In genomic region chr19:7647156-7647555, GRCh38 we compare ENCODE assay signal across 28 cellular contexts. TPM values are rescaled to one million over a fixed set of nuclear protein-coding genes. Genes with fewer than 3 reads are reported as not detected.
A peak's percentile ranks its signal among the peaks of the same experiment; 100 is the strongest.
DNase-seq lines count a peak whose midpoint lies in the region; ATAC-seq, FAIRE-seq and TF ChIP-seq lines count a peak whose summit lies in the region.
"Had no signal": no experiment of that assay in that cellular context is flagged by ENCODE, and none has a peak within 500 bp of the region (broad histone marks: within the 10 kb centered on the region; RNA-seq: fewer than 3 reads in every experiment).

No MANE protein-coding gene starts in this region.

- TF ChIP-seq EP300 in K562 (IDR thresholded peaks at IDR 0.05; ENCODE audit: low read length), result no peak

- TF ChIP-seq CTCF in K562 (IDR thresholded peaks at IDR 0.05 in 2 of 3, conservative IDR thresholded peaks at IDR 0.05 in 1 of 3; ENCODE audit: insufficient read depth in 2 of 3, low read depth in 1 of 3, low read length in 3 of 3) (no peak), neutrophil (IDR thresholded peaks at IDR 0.05) (no peak)

- 95% methylated on average over 15 of the region's 26 CpGs for WGBS in K562 (ENCODE audit: insufficient coverage, low coverage, missing lambda C conversion rate)

- FAIRE-seq in K562 (lab: Jason Lieb, UNC), result no peak
- FAIRE-seq: A549, D721Med, GM12891, GM18507, H1 had no signal

- no peak overlapping the region for H2AFZ ChIP-seq in K562 (ENCODE audit: low read depth, low read length)
- H2AFZ ChIP-seq: GM23248 had no signal

- intact Hi-C loops in Right ventricle myocardium inferior (cut with DNase I), result no loop called here
- intact Hi-C loops in left cardiac atrium (cut with DNase I), result no loop called here
- intact Hi-C loops in K562 (cut with micrococcal nuclease), result no loop called here

- CTCF ChIA-PET in K562 (lab: Yijun Ruan, JAX; ENCODE audit: low intra/inter-chr PET ratio), result no interaction called here

- no peaks in the 10 kb centered on the region for H3K79me2 ChIP-seq in K562 (ENCODE audit: control insufficient read depth, insufficient read depth, low read length)

- H3K4me3 ChIP-seq in K562 (no peak overlapping the region), neutrophil (ENCODE audit: low read depth in 1 of 2, low read length in 1 of 2) (no peak overlapping the region)
- H3K4me3 ChIP-seq: A549; BLaER1 treated with 17β-estradiol and CSF1 and Interleukin-3, amounts not matched to agents 10 nM and 100 nM; GM23248 had no signal

- H3K36me3 ChIP-seq in K562 (ENCODE audit: control insufficient read depth, insufficient read depth, low read length) (peaks cover 43% of the 10 kb centered on the region; the same call in 2 of the 3 replicates), neutrophil (peaks cover 61% of the 10 kb centered on the region)
- H3K36me3 ChIP-seq: BE2C had no signal

- DNase-seq in Right ventricle myocardium inferior (ENCODE audit: missing footprints) (peak; percentile 64), left cardiac atrium (no peak), K562 (ENCODE audit: extremely low read depth in 1 of 4, low spot score in 3 of 4) (no peak), left lobe of liver (ENCODE audit: low spot score) (no peak)
- DNase-seq in activated CD4-positive, CD25-positive, alpha-beta regulatory T cell (lab: John Stamatoyannopoulos, UW), result no peak
- DNase-seq: 8988T; ACHN; AML-193; BE2C; CD4-positive, alpha-beta T cell; CD8-positive, alpha-beta memory T cell; DMS 273 treated with DMSO at 0.1 percent for 48 hours; DMS79 treated with DMSO at 0.1 percent for 48 hours; GF-D8; GM23248; HCEC 1CT had no signal

- H3K9me1 ChIP-seq in K562 (ENCODE audit: control insufficient read depth, insufficient read depth, low read length), result no peaks in the 10 kb centered on the region

- H3K4me2 ChIP-seq in K562 (ENCODE audit: insufficient read depth, low read length), result no peak overlapping the region
- H3K4me2 ChIP-seq: A549 had no signal

- ATAC-seq in Right ventricle myocardium inferior, result no peak
- ATAC-seq in left cardiac atrium, result no peak
- ATAC-seq in K562, result no peak
- no peak for ATAC-seq in GM18909 (IDR thresholded peaks at IDR 0.05; ENCODE audit: poor library complexity, unreplicated experiment)
- ATAC-seq in left lobe of liver, result no peak
- ATAC-seq: A549 had no signal

- H3K27me3 ChIP-seq in K562 (ENCODE audit: control insufficient read depth in 2 of 2, insufficient read depth in 2 of 2, low read length in 2 of 2) (no peaks in the 10 kb centered on the region), neutrophil (no peaks in the 10 kb centered on the region)

- H3K4me1 ChIP-seq in K562 (replicated peaks in 1 of 2; ENCODE audit: control insufficient read depth in 2 of 2, insufficient read depth in 2 of 2, low read length in 2 of 2), result peaks cover 0 to 47% of the 10 kb centered on the region in 2 experiments; a peak in 4 of 5 replicates
- peaks cover 40 to 42% of the 10 kb centered on the region in 2 experiments for H3K4me1 ChIP-seq in neutrophil (ENCODE audit: control insufficient read depth in 1 of 2, insufficient read depth in 1 of 2, low read depth in 1 of 2, low read length in 1 of 2)
- H3K4me1 ChIP-seq: A549, BE2C had no signal

- H3K9ac ChIP-seq in K562 (ENCODE audit: insufficient read depth in 1 of 2, low read depth in 2 of 2, low read length in 2 of 2), result no peak overlapping the region
- H3K9ac ChIP-seq: GM23248 had no signal

- H3K27ac ChIP-seq in K562 (ENCODE audit: extremely low read depth, low read depth, low read length) (no peak overlapping the region), neutrophil (peak overlapping the region; percentile 78)
- H3K27ac ChIP-seq: A549, GM23248 had no signal

- H3K9me3 ChIP-seq in K562 (replicated peaks; ENCODE audit: control insufficient read depth, insufficient read depth, low read depth, low read length) (no peaks in the 10 kb centered on the region), neutrophil (no peaks in the 10 kb centered on the region)
- H3K9me3 ChIP-seq: A549, BE2C had no signal

- TF ChIP-seq RAD21 in K562 (CRISPR knock-in tag; conservative IDR thresholded peaks at IDR 0.05 in 1 of 2, IDR thresholded peaks at IDR 0.05 in 1 of 2), result no peak

- POLR2A ChIA-PET in K562 (lab: Yijun Ruan, JAX), result interaction anchor here (0.6 to 2.9 kb wide), 2 partner anchors 9 to 44 kb away, joined by 4 to 18 read pairs; partner anchors contain the start of gene STXBP2

- in situ Hi-C loops in K562 (cut with MboI), result no loop called here

- H4K20me1 ChIP-seq in K562 (replicated peaks; ENCODE audit: control insufficient read depth, insufficient read depth, low read length), result peaks cover 7% of the 10 kb centered on the region

- TF ChIP-seq POLR2A in K562 (conservative IDR thresholded peaks at IDR 0.05), result no peak

- no TSS peak for BruUV-seq in K562 (replicated peaks; lab: Mats Ljungman, UMichigan)

RNA-seq across cellular contexts. Expression of gene STXBP2, which starts 10.2 kb away (rescaled TPM):
- 8.4 TPM for total RNA-seq in Right ventricle myocardium inferior
- 10 to 100 TPM; 13.5 to 18.2 TPM for total RNA-seq in left cardiac atrium
- 1,097 and 1,923 TPM in 2 replicates for total RNA-seq in K562 (2011; cell fraction: chromatin; rRNA removed; ENCODE audit: low replicate concordance)
- total RNA-seq in K562 (2011; cell fraction: nucleolus; rRNA removed), result 928 and 1,024 TPM in 2 replicates
- total RNA-seq in K562 (2011; cell fraction: nucleoplasm; rRNA removed), result 1,126 and 1,380 TPM in 2 replicates
- 79.9 and 96.0 TPM in 2 replicates for total RNA-seq in K562 (2014; rRNA removed)
- total RNA-seq in K562 (2014; rRNA removed; fragmentation: Illumina TruSeq; extraction: Trizol), result 29.8 and 31.6 TPM in 2 replicates
- 37.6 and 38.4 TPM in 2 replicates for total RNA-seq in K562 (2015; rRNA removed; fragmentation: Illumina TruSeq; extraction: Trizol)
- 136 and 163 TPM in 2 replicates for total RNA-seq in K562 (2021)
- polyA plus RNA-seq in K562 (2011; rRNA removed), result 141 and 157 TPM in 2 replicates
- polyA plus RNA-seq in K562 (2011; cell fraction: cytosol; rRNA removed), result 143 and 228 TPM in 2 replicates
- 689 and 874 TPM in 2 replicates for polyA plus RNA-seq in K562 (2011; cell fraction: nucleus; rRNA removed)
- 178 and 291 TPM in 2 replicates for polyA plus RNA-seq in K562 (2012)
- 71.3 and 102 TPM in 2 replicates for polyA plus RNA-seq in K562 (2014; fragmentation: Illumina TruSeq; extraction: Trizol)
- 1 to 10 TPM; 2.5 to 9.1 TPM for polyA plus RNA-seq in K562 (2014; fragmentation: Nextera tagmentation; extraction: Ambion mirVana)
- 142 and 145 TPM in 2 replicates for polyA plus RNA-seq in K562 (2014; rRNA removed)
- polyA minus RNA-seq in K562 (2011; rRNA and poly(A)+ RNA removed), result 674 and 952 TPM in 2 replicates
- 134 and 138 TPM in 2 replicates for polyA minus RNA-seq in K562 (2011; cell fraction: cytosol; rRNA and poly(A)+ RNA removed)
- 244 and 299 TPM in 2 replicates for polyA minus RNA-seq in K562 (2011; cell fraction: nucleus; rRNA and poly(A)+ RNA removed)
- 48.0 TPM for total RNA-seq in left lobe of liver

RNA-seq across cellular contexts. Expression of gene PCP2, which starts 13.6 kb away (rescaled TPM):
- total RNA-seq in Right ventricle myocardium inferior, result 6.6 TPM
- total RNA-seq in left cardiac atrium, result not detected
- 1.8 TPM in 1 of 2 replicates, not detected in the other for total RNA-seq in K562 (2011; cell fraction: chromatin; rRNA removed; ENCODE audit: low replicate concordance)
- total RNA-seq in K562 (2011; cell fraction: nucleolus; rRNA removed), result 0.53 and 1.2 TPM in 2 replicates
- 0.59 and 1.8 TPM in 2 replicates for total RNA-seq in K562 (2011; cell fraction: nucleoplasm; rRNA removed)
- total RNA-seq in K562 (2014; rRNA removed), result 0.73 and 1.5 TPM in 2 replicates
- total RNA-seq in K562 (2014; rRNA removed; fragmentation: Illumina TruSeq; extraction: Trizol), result 0.25 TPM in 1 of 2 replicates, not detected in the other
- total RNA-seq in K562 (2015; rRNA removed; fragmentation: Illumina TruSeq; extraction: Trizol), result 0.23 TPM in 1 of 2 replicates, not detected in the other
- 0.96 and 1.3 TPM in 2 replicates for total RNA-seq in K562 (2021)
- 0.17 and 0.47 TPM in 2 replicates for polyA plus RNA-seq in K562 (2011; rRNA removed)
- 0.49 and 0.79 TPM in 2 replicates for polyA plus RNA-seq in K562 (2011; cell fraction: cytosol; rRNA removed)
- 2.3 and 6.4 TPM in 2 replicates for polyA plus RNA-seq in K562 (2011; cell fraction: nucleus; rRNA removed)
- polyA plus RNA-seq in K562 (2012), result 1.7 and 3.8 TPM in 2 replicates
- 0.90 TPM in 1 of 2 replicates, not detected in the other for polyA plus RNA-seq in K562 (2014; fragmentation: Illumina TruSeq; extraction: Trizol)
- under 1 TPM in 1 of 2 experiments, not detected in 1; 0.22 TPM for polyA plus RNA-seq in K562 (2014; fragmentation: Nextera tagmentation; extraction: Ambion mirVana)
- 1.3 and 1.6 TPM in 2 replicates for polyA plus RNA-seq in K562 (2014; rRNA removed)
- not detected in 2 replicates for polyA minus RNA-seq in K562 (2011; rRNA and poly(A)+ RNA removed)
- polyA minus RNA-seq in K562 (2011; cell fraction: cytosol; rRNA and poly(A)+ RNA removed), result not detected in 2 replicates
- polyA minus RNA-seq in K562 (2011; cell fraction: nucleus; rRNA and poly(A)+ RNA removed), result not detected in 2 replicates
- total RNA-seq in left lobe of liver, result 1.7 TPM
- total RNA-seq: Daoy, G401, GM23248, H1, H7 had no signal
- polyA plus RNA-seq: CD14-positive monocyte; CD8-positive, alpha-beta memory T cell; GM23248; H1 had no signal

RNA-seq across cellular contexts. Expression of gene PET100, which starts 17.6 kb away (rescaled TPM):
- total RNA-seq in Right ventricle myocardium inferior, result 205 TPM
- 100 to 1,000 TPM; 150 to 152 TPM for total RNA-seq in left cardiac atrium
- 38.1 and 46.0 TPM in 2 replicates for total RNA-seq in K562 (2011; cell fraction: chromatin; rRNA removed; ENCODE audit: low replicate concordance)
- total RNA-seq in K562 (2011; cell fraction: nucleolus; rRNA removed), result 31.5 and 34.5 TPM in 2 replicates
- total RNA-seq in K562 (2011; cell fraction: nucleoplasm; rRNA removed), result 43.6 and 52.8 TPM in 2 replicates
- 59.9 and 62.3 TPM in 2 replicates for total RNA-seq in K562 (2014; rRNA removed)
- 116 and 120 TPM in 2 replicates for total RNA-seq in K562 (2014; rRNA removed; fragmentation: Illumina TruSeq; extraction: Trizol)
- 82.1 and 93.7 TPM in 2 replicates for total RNA-seq in K562 (2015; rRNA removed; fragmentation: Illumina TruSeq; extraction: Trizol)
- total RNA-seq in K562 (2021), result 147 and 160 TPM in 2 replicates
- polyA plus RNA-seq in K562 (2011; rRNA removed), result 51.1 and 72.3 TPM in 2 replicates
- polyA plus RNA-seq in K562 (2011; cell fraction: cytosol; rRNA removed), result 21.3 and 27.3 TPM in 2 replicates
- 33.8 and 34.8 TPM in 2 replicates for polyA plus RNA-seq in K562 (2011; cell fraction: nucleus; rRNA removed)
- 68.4 and 184 TPM in 2 replicates for polyA plus RNA-seq in K562 (2012)
- polyA plus RNA-seq in K562 (2014; fragmentation: Illumina TruSeq; extraction: Trizol), result 77.2 and 79.8 TPM in 2 replicates
- 100 to 1,000 TPM; 322 to 351 TPM for polyA plus RNA-seq in K562 (2014; fragmentation: Nextera tagmentation; extraction: Ambion mirVana)
- polyA plus RNA-seq in K562 (2014; rRNA removed), result 98.3 and 111 TPM in 2 replicates
- polyA minus RNA-seq in K562 (2011; rRNA and poly(A)+ RNA removed), result 14.1 and 14.8 TPM in 2 replicates
- 8.8 and 9.0 TPM in 2 replicates for polyA minus RNA-seq in K562 (2011; cell fraction: cytosol; rRNA and poly(A)+ RNA removed)
- polyA minus RNA-seq in K562 (2011; cell fraction: nucleus; rRNA and poly(A)+ RNA removed), result 4.7 and 15.7 TPM in 2 replicates
- total RNA-seq in left lobe of liver, result 75.6 TPM

RNA-seq across cellular contexts. Expression of gene XAB2, which starts 17.8 kb away (rescaled TPM):
- total RNA-seq in Right ventricle myocardium inferior (25.3 TPM), left cardiac atrium (10 to 100 TPM; 18.1 to 24.1 TPM), K562 (2014; rRNA removed) (43.7 and 54.6 TPM in 2 replicates), K562 (2014; rRNA removed; fragmentation: Illumina TruSeq; extraction: Trizol) (5.6 and 7.6 TPM in 2 replicates), K562 (2015; rRNA removed; fragmentation: Illumina TruSeq; extraction: Trizol) (22.0 and 24.3 TPM in 2 replicates), K562 (2021) (58.3 and 58.7 TPM in 2 replicates), left lobe of liver (21.2 TPM)
- total RNA-seq in K562 (2011; cell fraction: chromatin; rRNA removed; ENCODE audit: low replicate concordance), result 26.2 and 87.7 TPM in 2 replicates
- 82.9 and 84.2 TPM in 2 replicates for total RNA-seq in K562 (2011; cell fraction: nucleolus; rRNA removed)
- total RNA-seq in K562 (2011; cell fraction: nucleoplasm; rRNA removed), result 36.0 and 40.3 TPM in 2 replicates
- polyA plus RNA-seq in K562 (2011; rRNA removed) (19.1 and 36.3 TPM in 2 replicates), K562 (2014; fragmentation: Illumina TruSeq; extraction: Trizol) (20.0 and 33.9 TPM in 2 replicates), K562 (2014; fragmentation: Nextera tagmentation; extraction: Ambion mirVana) (under 1 TPM; 0.21 to 0.71 TPM), K562 (2014; rRNA removed) (36.7 and 38.4 TPM in 2 replicates)
- 34.9 and 73.2 TPM in 2 replicates for polyA plus RNA-seq in K562 (2011; cell fraction: cytosol; rRNA removed)
- polyA plus RNA-seq in K562 (2011; cell fraction: nucleus; rRNA removed), result 90.6 and 116 TPM in 2 replicates
- 39.7 and 58.7 TPM in 2 replicates for polyA plus RNA-seq in K562 (2012)
- polyA minus RNA-seq in K562 (2011; rRNA and poly(A)+ RNA removed), result 19.3 and 29.5 TPM in 2 replicates
- 50.8 and 65.5 TPM in 2 replicates for polyA minus RNA-seq in K562 (2011; cell fraction: cytosol; rRNA and poly(A)+ RNA removed)
- polyA minus RNA-seq in K562 (2011; cell fraction: nucleus; rRNA and poly(A)+ RNA removed), result 26.3 and 36.9 TPM in 2 replicates

RNA-seq across cellular contexts. Expression of gene RETN, which starts 21.7 kb away (rescaled TPM):
- total RNA-seq in Right ventricle myocardium inferior (1.2 TPM), left cardiac atrium (1 to 10 TPM; 1.4 to 1.6 TPM), K562 (2014; rRNA removed) (not detected in 2 replicates), K562 (2014; rRNA removed; fragmentation: Illumina TruSeq; extraction: Trizol) (not detected in 2 replicates), K562 (2015; rRNA removed; fragmentation: Illumina TruSeq; extraction: Trizol) (not detected in 2 replicates), K562 (2021) (not detected in 2 replicates), left lobe of liver (not detected)
- not detected in 2 replicates for total RNA-seq in K562 (2011; cell fraction: chromatin; rRNA removed; ENCODE audit: low replicate concordance)
- not detected in 2 replicates for total RNA-seq in K562 (2011; cell fraction: nucleolus; rRNA removed)
- not detected in 2 replicates for total RNA-seq in K562 (2011; cell fraction: nucleoplasm; rRNA removed)
- polyA plus RNA-seq in K562 (2011; rRNA removed) (not detected in 2 replicates), K562 (2014; fragmentation: Illumina TruSeq; extraction: Trizol) (not detected in 2 replicates), K562 (2014; fragmentation: Nextera tagmentation; extraction: Ambion mirVana) (not detected), K562 (2014; rRNA removed) (not detected in 2 replicates)
- not detected in 2 replicates for polyA plus RNA-seq in K562 (2011; cell fraction: cytosol; rRNA removed)
- not detected in 2 replicates for polyA plus RNA-seq in K562 (2011; cell fraction: nucleus; rRNA removed)
- not detected in 2 replicates for polyA plus RNA-seq in K562 (2012)
- polyA minus RNA-seq in K562 (2011; rRNA and poly(A)+ RNA removed), result not detected in 2 replicates
- polyA minus RNA-seq in K562 (2011; cell fraction: cytosol; rRNA and poly(A)+ RNA removed), result not detected in 2 replicates
- not detected in 2 replicates for polyA minus RNA-seq in K562 (2011; cell fraction: nucleus; rRNA and poly(A)+ RNA removed)
- total RNA-seq: CD4-positive, alpha-beta T cell; CD8-positive, alpha-beta memory T cell; Daoy; G401; GM23248; H1; H7 had no signal
- polyA plus RNA-seq: A549, GM23248, H1 had no signal
